1 cellular context compared by ENCODE assay signal in the genomic region with DNA sequence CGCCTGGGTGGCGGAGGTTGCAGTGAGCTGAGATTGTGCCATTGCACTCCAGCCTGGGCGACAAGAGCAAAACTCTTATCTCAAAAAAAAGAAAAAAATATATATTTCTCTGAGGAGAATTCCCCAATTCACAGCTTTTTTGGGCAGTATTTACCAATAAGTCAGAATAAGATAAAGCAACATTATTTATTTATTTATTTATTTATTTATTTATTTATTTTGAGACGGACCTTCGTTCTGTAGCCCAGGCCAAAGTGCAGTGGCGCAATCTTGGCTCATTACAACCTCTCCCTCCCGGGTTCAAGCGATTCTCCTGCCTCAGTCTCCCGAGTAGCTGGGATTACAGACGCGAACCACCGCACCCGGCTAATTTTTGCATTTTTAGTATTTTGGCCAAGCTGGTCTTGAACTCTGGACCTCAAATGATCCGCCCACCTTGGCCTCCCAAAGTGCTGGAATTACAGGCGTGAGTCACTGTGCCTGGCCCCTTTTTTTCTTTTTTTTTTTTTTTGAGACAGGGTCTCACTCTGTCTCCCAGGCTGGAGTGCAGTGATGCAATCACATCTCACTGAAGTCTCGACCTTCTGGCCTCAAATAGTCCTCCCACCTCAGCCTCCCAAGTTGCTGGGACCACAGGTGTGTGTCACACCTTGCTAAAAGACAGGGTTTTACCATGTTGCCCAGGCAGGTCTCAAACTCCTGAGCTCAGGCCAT. TPM values are rescaled to one million over a fixed set of nuclear protein-coding genes. Genes with fewer than 3 reads are reported as not detected.
"Had no signal": no experiment of that assay in that cellular context is flagged by ENCODE, and none has a peak within 500 bp of the region (broad histone marks: within the 10 kb centered on the region; RNA-seq: fewer than 3 reads in every experiment).

No MANE protein-coding gene starts in this region.

RNA-seq across cellular contexts. Expression of a gene that starts 43.6 kb away (rescaled TPM):
- total RNA-seq: HT-29 had no signal
